ENCODE assay signal across 8 cellular contexts in the genomic region with DNA sequence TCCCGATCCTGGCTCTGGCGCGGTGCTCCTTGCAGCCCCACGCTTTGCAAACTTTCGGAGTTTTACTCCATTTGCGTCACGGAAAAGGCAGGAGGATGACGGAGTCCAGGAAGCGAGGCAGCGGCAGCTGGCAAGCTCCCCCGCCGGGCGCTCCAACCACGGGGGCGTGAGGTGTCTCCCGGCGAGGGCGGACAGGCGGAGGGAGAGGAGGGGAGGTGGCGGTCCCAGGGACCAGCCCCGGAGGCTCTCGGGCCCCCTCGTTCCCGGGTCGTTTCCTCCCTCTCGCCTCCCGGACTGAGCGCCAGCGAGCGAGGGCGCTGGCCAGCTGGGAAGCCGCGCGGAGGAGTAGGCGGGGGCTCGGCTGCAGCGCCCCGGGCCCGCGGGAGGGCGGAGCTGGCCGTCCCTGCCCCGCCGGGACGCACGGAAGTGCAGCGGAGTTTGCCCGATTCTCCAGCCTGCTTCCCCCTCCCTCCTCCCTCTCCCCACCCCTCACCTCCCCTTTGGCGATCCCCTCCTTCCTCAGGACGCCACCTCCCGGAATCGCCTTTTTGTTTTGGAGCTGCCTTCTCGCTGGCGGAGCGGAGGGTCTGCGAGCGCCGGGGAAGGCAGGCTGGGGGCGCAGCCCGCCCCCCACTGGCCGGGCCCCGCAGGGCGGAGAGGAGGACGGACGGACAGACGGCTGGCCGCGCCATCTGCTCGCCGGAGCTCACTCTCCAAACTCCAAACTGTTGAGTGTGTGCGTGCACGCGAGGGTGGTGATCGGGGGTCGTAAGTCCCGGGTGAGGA. TPM values are rescaled to one million over a fixed set of nuclear protein-coding genes. Genes with fewer than 3 reads are reported as not detected.
DNase-seq lines count a peak whose midpoint lies in the region; ATAC-seq and TF ChIP-seq lines count a peak whose summit lies in the region.

A gene with protein sequence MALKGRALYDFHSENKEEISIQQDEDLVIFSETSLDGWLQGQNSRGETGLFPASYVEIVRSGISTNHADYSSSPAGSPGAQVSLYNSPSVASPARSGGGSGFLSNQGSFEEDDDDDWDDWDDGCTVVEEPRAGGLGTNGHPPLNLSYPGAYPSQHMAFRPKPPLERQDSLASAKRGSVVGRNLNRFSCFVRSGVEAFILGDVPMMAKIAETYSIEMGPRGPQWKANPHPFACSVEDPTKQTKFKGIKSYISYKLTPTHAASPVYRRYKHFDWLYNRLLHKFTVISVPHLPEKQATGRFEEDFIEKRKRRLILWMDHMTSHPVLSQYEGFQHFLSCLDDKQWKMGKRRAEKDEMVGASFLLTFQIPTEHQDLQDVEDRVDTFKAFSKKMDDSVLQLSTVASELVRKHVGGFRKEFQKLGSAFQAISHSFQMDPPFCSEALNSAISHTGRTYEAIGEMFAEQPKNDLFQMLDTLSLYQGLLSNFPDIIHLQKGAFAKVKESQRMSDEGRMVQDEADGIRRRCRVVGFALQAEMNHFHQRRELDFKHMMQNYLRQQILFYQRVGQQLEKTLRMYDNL (plus strand): TSS at position 543 of the 786 bp plus-strand sequence. CDS start 1,191 bp downstream, outside the sequence.

- no peaks in the 10 kb centered on the region for H3K9me3 Mint-ChIP-seq in endothelial cell (ENCODE audit: unreplicated experiment)
- no peaks in the 10 kb centered on the region for H3K9me3 Mint-ChIP-seq in memory B cell

- DNase-seq in ACHN (peak; percentile 80), NCI-H69 (lab: John Stamatoyannopoulos, UW) (peak; percentile 70), endothelial cell (ENCODE audit: low spot score) (peak; percentile 70), memory B cell (ENCODE audit: low spot score in 2 of 2) (peak in 1 of 2 donors; percentile 32)
- peak; percentile 62 for DNase-seq in activated CD8-positive, alpha-beta memory T cell treated with anti-CD3 and anti-CD28 coated beads, Interleukin-2, amount 50 U/mL, for 4 hours
- DNase-seq in stimulated activated CD8-positive, alpha-beta memory T cell treated with anti-CD3 and anti-CD28 coated beads, Interleukin-15, amount 100 ng/mL, for 4 hours (ENCODE audit: low read depth in 2 of 2) = peak; percentile 37 to 40

- H3K27ac Mint-ChIP-seq in endothelial cell (ENCODE audit: unreplicated experiment) = peak within 1 kb of the TSS; percentile 70
- no peak within 1 kb of the TSS for H3K27ac Mint-ChIP-seq in memory B cell

- in situ Hi-C loops in ACHN (cut with HindIII; ENCODE audit: low pct_ligation_motif_present, low pct_unique_long_range_greater_than_20kb, low sequenced_read_pairs) = no loop called here

- H3K4me1 Mint-ChIP-seq in endothelial cell (ENCODE audit: unreplicated experiment) (peaks cover 49% of the 10 kb centered on the region), memory B cell (peaks cover 7% of the 10 kb centered on the region)

- peak; percentile 14 for TF ChIP-seq CTCF in endothelial cell (IDR thresholded peaks at IDR 0.05; ENCODE audit: unreplicated experiment)

- H3K4me3 Mint-ChIP-seq in endothelial cell (ENCODE audit: unreplicated experiment) (peak within 1 kb of the TSS; percentile 95), memory B cell (peak within 1 kb of the TSS; percentile 84)

- ATAC-seq in memory B cell (ENCODE audit: low read depth) = peak; percentile 54
- ATAC-seq in GM18519 (IDR thresholded peaks at IDR 0.05; ENCODE audit: low FRiP score, unreplicated experiment) = no peak

- peak; percentile 30 for TF ChIP-seq POLR2A in GM19193 (IDR thresholded peaks at IDR 0.05; ENCODE audit: extremely low read depth, insufficient read depth, insufficient read length)

- H3K36me3 Mint-ChIP-seq in endothelial cell (ENCODE audit: low read depth, unreplicated experiment) (peaks cover 12% of the 10 kb centered on the region), memory B cell (peaks cover 2% of the 10 kb centered on the region)

- H3K27me3 Mint-ChIP-seq in endothelial cell (ENCODE audit: unreplicated experiment) (peaks cover 27% of the 10 kb centered on the region), memory B cell (no peaks in the 10 kb centered on the region)

RNA-seq across cellular contexts. Expression of the gene that starts here (rescaled TPM):
- 17.3 TPM for total RNA-seq in endothelial cell (ENCODE audit: unreplicated experiment)
